13 cellular contexts compared by ENCODE assay signal in the genomic region with DNA sequence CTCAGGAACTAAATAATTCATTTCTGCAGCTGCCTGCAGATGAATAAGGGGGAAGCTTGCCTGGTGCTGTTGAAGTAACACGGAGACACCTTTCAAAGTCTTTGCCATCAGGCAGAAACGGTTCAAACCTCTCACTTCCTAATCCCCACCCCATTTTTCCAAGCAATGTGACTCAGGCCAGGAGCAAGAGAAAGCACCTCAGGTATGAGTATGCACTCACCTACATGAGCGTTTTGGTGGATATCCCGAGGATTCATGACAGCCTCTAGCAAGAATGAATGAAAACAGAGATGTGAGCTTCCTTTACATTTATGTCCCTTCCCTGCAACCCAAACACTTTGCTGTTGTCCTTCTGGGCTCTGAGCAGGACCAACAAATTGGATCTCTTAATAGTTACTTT.
DNase-seq lines count a peak whose midpoint lies in the region; ATAC-seq and TF ChIP-seq lines count a peak whose summit lies in the region.
"Had no signal": no experiment of that assay in that cellular context is flagged by ENCODE, and none has a peak within 500 bp of the region (broad histone marks: within the 10 kb centered on the region; RNA-seq: fewer than 3 reads in every experiment).

No MANE protein-coding gene starts in this region.

- peak overlapping the region in 1 of 5 donors; percentile 20 for H3K9ac ChIP-seq in subcutaneous abdominal adipose tissue (ENCODE audit: low read length in 5 of 5)

- no peaks in the 10 kb centered on the region for H3K27me3 Mint-ChIP-seq in T-helper 2 cell treated with Interferon-gamma antibody and Interleukin-4, amounts not matched to agents 5 μg/mL and 100 μg/mL, for 36 hours (ENCODE audit: low read depth)
- H3K27me3 Mint-ChIP-seq in activated T-helper 17 cell treated with anti-CD3 and anti-CD28 coated beads, Interleukin-2, amount 50 U/mL, for 72 hours, result no peaks in the 10 kb centered on the region
- no peaks in the 10 kb centered on the region for H3K27me3 Mint-ChIP-seq in memory B cell

- peaks cover 11% of the 10 kb centered on the region for H3K4me1 Mint-ChIP-seq in T-helper 2 cell treated with Interferon-gamma antibody and Interleukin-4, amounts not matched to agents 5 μg/mL and 100 μg/mL, for 36 hours (ENCODE audit: low read depth)
- H3K4me1 Mint-ChIP-seq in activated T-helper 17 cell treated with anti-CD3 and anti-CD28 coated beads, Interleukin-2, amount 50 U/mL, for 72 hours, result peaks cover 8% of the 10 kb centered on the region
- peaks cover 19% of the 10 kb centered on the region for H3K4me1 Mint-ChIP-seq in memory B cell

- H3K9me3 ChIP-seq in subcutaneous abdominal adipose tissue (ENCODE audit: control insufficient read depth in 5 of 5, low read length in 5 of 5) (no peaks in the 10 kb centered on the region), prostate gland (no peaks in the 10 kb centered on the region)
- H3K9me3 ChIP-seq: left ventricle myocardium inferior, tibial nerve had no signal

- peak overlapping the region; percentile 48 for H3K27ac ChIP-seq in subcutaneous abdominal adipose tissue (ENCODE audit: low read depth, low read length)
- H3K27ac ChIP-seq in prostate gland, result no peak overlapping the region
- H3K27ac ChIP-seq: HL-60, left ventricle myocardium inferior, SK-N-MC had no signal

- H3K27me3 ChIP-seq in subcutaneous abdominal adipose tissue (ENCODE audit: control insufficient read depth in 5 of 5, insufficient read depth in 4 of 5, low read length in 5 of 5), result no peaks in the 10 kb centered on the region
- no peaks in the 10 kb centered on the region for H3K27me3 ChIP-seq in prostate gland (replicated peaks; ENCODE audit: insufficient read depth)
- H3K27me3 ChIP-seq: tibial nerve had no signal

- H3K4me3 Mint-ChIP-seq in T-helper 2 cell treated with Interferon-gamma antibody and Interleukin-4, amounts not matched to agents 5 μg/mL and 100 μg/mL, for 36 hours, result no peak overlapping the region
- no peak overlapping the region for H3K4me3 Mint-ChIP-seq in activated T-helper 17 cell treated with anti-CD3 and anti-CD28 coated beads, Interleukin-2, amount 50 U/mL, for 72 hours
- H3K4me3 Mint-ChIP-seq in memory B cell, result no peak overlapping the region
- H3K4me3 Mint-ChIP-seq: activated T-helper 1 cell treated with anti-CD3 and anti-CD28 coated beads, Interleukin-12 subunit alpha, Interleukin-12 subunit beta, Interleukin-2, Interleukin-4 antibody, amounts not matched to agents 30 ng/mL and 10 ng/mL and 1 ng/mL, durations not matched to agents 14 hours and 24 hours and 36 hours had no signal

- intact Hi-C loops in prostate gland (cut with DNase I), result loop anchor here (2.0 kb wide), 1 partner anchor 197 kb away; no protein-coding TSS in a partner anchor

- H3K36me3 ChIP-seq in subcutaneous abdominal adipose tissue (ENCODE audit: control insufficient read depth in 5 of 5, insufficient read depth in 5 of 5, low read length in 5 of 5) (peaks cover 29 to 95% (median 92%) of the 10 kb centered on the region in 5 donors), prostate gland (no peaks in the 10 kb centered on the region)

- 49% methylated on average over 4 of the region's 4 CpGs for WGBS in prostate gland

- H3K36me3 Mint-ChIP-seq in T-helper 2 cell treated with Interferon-gamma antibody and Interleukin-4, amounts not matched to agents 5 μg/mL and 100 μg/mL, for 36 hours (ENCODE audit: low read depth), result peaks cover 65% of the 10 kb centered on the region
- H3K36me3 Mint-ChIP-seq in activated T-helper 17 cell treated with anti-CD3 and anti-CD28 coated beads, Interleukin-2, amount 50 U/mL, for 72 hours (ENCODE audit: low read depth), result peaks cover 92% of the 10 kb centered on the region
- H3K36me3 Mint-ChIP-seq in memory B cell, result peaks cover 16% of the 10 kb centered on the region

- no peak for TF ChIP-seq CTCF in prostate gland (IDR thresholded peaks at IDR 0.05)

- H3K4me3 ChIP-seq in subcutaneous abdominal adipose tissue (ENCODE audit: low read depth in 1 of 5, low read length in 5 of 5) (no peak overlapping the region), prostate gland (no peak overlapping the region)
- H3K4me3 ChIP-seq: left ventricle myocardium inferior, SK-N-MC, tibial nerve had no signal

- no peak for ATAC-seq in activated T-helper 17 cell treated with anti-CD3 and anti-CD28 coated beads, Interleukin-2, amount 50 U/mL, for 72 hours (replicated peaks)
- ATAC-seq in memory B cell (ENCODE audit: low read depth), result no peak

- H3K27ac Mint-ChIP-seq in T-helper 2 cell treated with Interferon-gamma antibody and Interleukin-4, amounts not matched to agents 5 μg/mL and 100 μg/mL, for 36 hours, result peak overlapping the region; percentile 79
- H3K27ac Mint-ChIP-seq in activated T-helper 17 cell treated with anti-CD3 and anti-CD28 coated beads, Interleukin-2, amount 50 U/mL, for 72 hours, result peak overlapping the region; percentile 59
- peak overlapping the region; percentile 12 for H3K27ac Mint-ChIP-seq in memory B cell

- no peaks in the 10 kb centered on the region for H3K9me3 Mint-ChIP-seq in T-helper 2 cell treated with Interferon-gamma antibody and Interleukin-4, amounts not matched to agents 5 μg/mL and 100 μg/mL, for 36 hours
- no peaks in the 10 kb centered on the region for H3K9me3 Mint-ChIP-seq in activated T-helper 17 cell treated with anti-CD3 and anti-CD28 coated beads, Interleukin-2, amount 50 U/mL, for 72 hours
- no peaks in the 10 kb centered on the region for H3K9me3 Mint-ChIP-seq in memory B cell
- H3K9me3 Mint-ChIP-seq: activated T-helper 1 cell treated with anti-CD3 and anti-CD28 coated beads, Interleukin-12 subunit alpha, Interleukin-12 subunit beta, Interleukin-2, Interleukin-4 antibody, amounts not matched to agents 30 ng/mL and 10 ng/mL and 1 ng/mL, durations not matched to agents 14 hours and 24 hours and 36 hours had no signal

- H3K4me1 ChIP-seq in subcutaneous abdominal adipose tissue (ENCODE audit: control insufficient read depth in 5 of 5, insufficient read depth in 5 of 5, low read length in 5 of 5) (peaks cover 0 to 3% (median 0%) of the 10 kb centered on the region in 5 donors), prostate gland (replicated peaks) (no peaks in the 10 kb centered on the region)

- TF ChIP-seq POLR2A in prostate gland (IDR thresholded peaks at IDR 0.05), result no peak

- no peak for DNase-seq in T-helper 2 cell treated with Interferon-gamma antibody and Interleukin-4, amounts not matched to agents 5 μg/mL and 100 μg/mL, for 36 hours (ENCODE audit: low spot score)
- DNase-seq in T-helper 2 cell (no peak), memory B cell (ENCODE audit: low spot score in 2 of 2) (no peak), prostate gland (ENCODE audit: low spot score) (no peak), AG20443 (ENCODE audit: low spot score) (no peak), NCI-H345 (lab: John Stamatoyannopoulos, UW) (no peak)
- DNase-seq: left ventricle myocardium inferior had no signal

Comparison
In these comparisons a context has a peak if more than half of its experiments do, and no peak if none do; other contexts are left out.
1. H3K27ac Mint-ChIP-seq: peak in every context shown above with its lines; median percentile 79 in T-helper 2 cell treated with Interferon-gamma antibody and Interleukin-4, amounts not matched to agents 5 μg/mL and 100 μg/mL, for 36 hours; 59 in activated T-helper 17 cell treated with anti-CD3 and anti-CD28 coated beads, Interleukin-2, amount 50 U/mL, for 72 hours; 12 in memory B cell.